ENCODE assay signal across 8 cellular contexts in genomic region chr12:47904647-47905312, GRCh38. TPM values are rescaled to one million over a fixed set of nuclear protein-coding genes. Genes with fewer than 3 reads are reported as not detected.
DNase-seq lines count a peak whose midpoint lies in the region; ATAC-seq and TF ChIP-seq lines count a peak whose summit lies in the region.

Gene VDR, minus strand, starts transcription at chr12:47904994. Its CDS starts 25,881 bp downstream, at chr12:47879113.

- no peak within 1 kb of the TSS for H3K27ac ChIP-seq in CD8-positive, alpha-beta T cell (ENCODE audit: low read depth, low read length)
- H3K27ac ChIP-seq in HUES48 (ENCODE audit: low read depth, low read length): no peak within 1 kb of the TSS
- H3K27ac ChIP-seq in OCI-LY3 (ENCODE audit: low read length): no peak within 1 kb of the TSS

- H3K9me3 Mint-ChIP-seq in CD8-positive, alpha-beta T cell: no peaks in the 10 kb centered on the region

- peaks cover 2% of the 10 kb centered on the region for H3K36me3 Mint-ChIP-seq in CD8-positive, alpha-beta T cell

- no peaks in the 10 kb centered on the region for H3K27me3 ChIP-seq in CD8-positive, alpha-beta T cell (ENCODE audit: insufficient read depth, low read length)
- H3K27me3 ChIP-seq in HUES48 (ENCODE audit: control insufficient read depth, insufficient read depth, low read length) (peaks cover 64% of the 10 kb centered on the region), OCI-LY3 (ENCODE audit: low read depth, low read length) (peaks cover 19% of the 10 kb centered on the region; the same call in 1 of the 2 replicates)

- H3K9ac ChIP-seq in HUES48 (ENCODE audit: low read depth, low read length): peak within 1 kb of the TSS; percentile 87
- H3K9ac ChIP-seq in OCI-LY3 (ENCODE audit: low read length): no peak within 1 kb of the TSS

- intact Hi-C loops in CD8-positive, alpha-beta T cell (cut with DNase I, micrococcal nuclease): loop anchor here in 1 of 2 experiments (1.0 to 5.0 kb wide), 4 partner anchors 59 to 1768 kb away; partner anchors contain the start of genes RPAP3, SENP1 and TMEM106C

- TF ChIP-seq CTCF in CD8-positive, alpha-beta T cell (IDR thresholded peaks at IDR 0.05): no peak
- TF ChIP-seq CTCF in OCI-LY3 (IDR thresholded peaks at IDR 0.05; ENCODE audit: low read depth, low read length): peak; percentile 39

- peak; percentile 39 to 77 (median 59) for DNase-seq in CD8-positive, alpha-beta T cell
- DNase-seq in activated T-cell treated with anti-CD3 and anti-CD28 coated beads for 4 hours: peak; percentile 48
- peak; percentile 78 for DNase-seq in myocyte (ENCODE audit: low read depth)
- peak; percentile 64 to 82 (median 76) for DNase-seq in stimulated activated naive CD4-positive, alpha-beta T cell (lab: John Stamatoyannopoulos, UW)

- no peaks in the 10 kb centered on the region for H3K9me3 ChIP-seq in CD8-positive, alpha-beta T cell (ENCODE audit: low read length)
- no peaks in the 10 kb centered on the region for H3K9me3 ChIP-seq in HUES48 (ENCODE audit: control insufficient read depth, insufficient read depth, low read length)
- H3K9me3 ChIP-seq in OCI-LY3 (ENCODE audit: insufficient read depth, low read length): no peaks in the 10 kb centered on the region

- H3K27me3 Mint-ChIP-seq in CD8-positive, alpha-beta T cell (ENCODE audit: low read depth): peaks cover 2% of the 10 kb centered on the region

- no peaks in the 10 kb centered on the region for H3K79me2 ChIP-seq in OCI-LY3 (ENCODE audit: low read length)

- peak within 1 kb of the TSS; percentile 68 for H3K4me3 ChIP-seq in CD8-positive, alpha-beta T cell (ENCODE audit: low read depth, low read length)
- H3K4me3 ChIP-seq in HUES48 (ENCODE audit: low read depth, low read length) (peak within 1 kb of the TSS; percentile 81), OCI-LY3 (ENCODE audit: low read length) (peak within 1 kb of the TSS; percentile 78)

- H3K27ac Mint-ChIP-seq in CD8-positive, alpha-beta T cell: peak within 1 kb of the TSS; percentile 56

- H3K36me3 ChIP-seq in CD8-positive, alpha-beta T cell (ENCODE audit: insufficient read depth, low read length): no peaks in the 10 kb centered on the region
- H3K36me3 ChIP-seq in HUES48 (ENCODE audit: control insufficient read depth, insufficient read depth, low read length) (no peaks in the 10 kb centered on the region), OCI-LY3 (replicated peaks; ENCODE audit: low read depth, low read length) (no peaks in the 10 kb centered on the region)

- H4K20me1 ChIP-seq in OCI-LY3 (ENCODE audit: insufficient read depth, low read length): no peaks in the 10 kb centered on the region

- H3K4me1 Mint-ChIP-seq in CD8-positive, alpha-beta T cell (ENCODE audit: low read depth): peaks cover 43% of the 10 kb centered on the region

- peak within 1 kb of the TSS; percentile 70; the same call in 1 of the 2 replicates for H2AFZ ChIP-seq in OCI-LY3 (ENCODE audit: low read depth, low read length)

- peak within 1 kb of the TSS; percentile 86 for H3K4me3 Mint-ChIP-seq in CD8-positive, alpha-beta T cell

- CTCF ChIA-PET in CD8-positive, alpha-beta T cell (lab: Charles Lee): interaction anchor here (0.8 to 1.9 kb wide), 11 partner anchors 9 to 135 kb away, joined by 3 to 13 read pairs (median 3); partner anchors contain the start of gene TMEM106C

- peak within 1 kb of the TSS; percentile 94 for H3K4me2 ChIP-seq in OCI-LY3 (ENCODE audit: low read length)

- POLR2A ChIA-PET in CD8-positive, alpha-beta T cell (lab: Charles Lee): interaction anchor here (0.8 to 1.3 kb wide), 4 partner anchors 10 to 71 kb away, joined by 3 read pairs; no protein-coding TSS in a partner anchor

- H3K4me1 ChIP-seq in CD8-positive, alpha-beta T cell (ENCODE audit: insufficient read depth, low read length): peaks cover 43% of the 10 kb centered on the region
- H3K4me1 ChIP-seq in HUES48 (ENCODE audit: control insufficient read depth, insufficient read depth, low read length) (peaks cover 7% of the 10 kb centered on the region), OCI-LY3 (ENCODE audit: low read length) (peaks cover 25% of the 10 kb centered on the region)

- peak; percentile 75 for ATAC-seq in CD8-positive, alpha-beta T cell
- ATAC-seq in GM21360 (IDR thresholded peaks at IDR 0.05; ENCODE audit: unreplicated experiment): peak; percentile 55
- ATAC-seq in esophagus mucosa: peak; percentile 73

RNA-seq across cellular contexts. Expression of gene VDR, which starts in this region (rescaled TPM):
- total RNA-seq in CD8-positive, alpha-beta T cell: under 1 TPM; 0.90 to 0.92 TPM
- 18.0 TPM for total RNA-seq in esophagus mucosa
- total RNA-seq in myocyte: 17.6 and 22.1 TPM in 2 replicates
- 71.5 TPM for polyA plus RNA-seq in myocyte (2012)

Comparison
In these comparisons a context has a peak if more than half of its experiments do, and no peak if none do; other contexts are left out.
1. Peak in DNase-seq, ATAC-seq and H3K4me3 ChIP-seq in CD8-positive, alpha-beta T cell; RNA of the gene not detected or under 1 TPM.